17 cellular contexts compared by ENCODE assay signal in the genomic region with DNA sequence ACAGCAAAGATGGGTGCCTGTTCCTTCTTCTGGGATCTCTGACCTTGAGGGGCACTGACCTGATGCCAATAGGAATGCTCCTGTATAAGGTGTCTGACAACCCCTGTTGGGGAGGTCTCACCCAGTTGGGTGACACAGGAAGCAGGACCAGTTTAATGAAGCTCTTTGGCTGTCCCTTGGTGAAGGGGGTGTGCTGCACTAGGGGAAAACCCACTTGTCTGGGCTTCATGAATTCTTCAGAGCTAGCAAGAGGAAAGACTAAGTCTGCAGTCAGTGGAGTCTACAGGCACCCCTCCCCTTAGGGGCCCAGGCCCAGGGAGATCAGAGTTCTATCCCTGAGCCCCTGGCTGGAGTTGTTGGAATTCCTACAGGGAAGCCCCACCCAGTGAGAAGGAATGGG.
DNase-seq lines count a peak whose midpoint lies in the region; ATAC-seq and TF ChIP-seq lines count a peak whose summit lies in the region.
"Had no signal": no experiment of that assay in that cellular context is flagged by ENCODE, and none has a peak within 500 bp of the region (broad histone marks: within the 10 kb centered on the region; RNA-seq: fewer than 3 reads in every experiment).

No MANE protein-coding gene starts in this region.

- peak; percentile 55 for ATAC-seq in effector memory CD8-positive, alpha-beta T cell (replicated peaks)
- ATAC-seq in omental fat pad (ENCODE audit: low FRiP score) (peak; percentile 19), HG02571 (IDR thresholded peaks at IDR 0.05; ENCODE audit: unreplicated experiment) (no peak), natural killer cell (no peak)
- ATAC-seq: CD8-positive, alpha-beta T cell; GM12878 had no signal

- H3K4me1 Mint-ChIP-seq in effector memory CD8-positive, alpha-beta T cell (ENCODE audit: low read depth in 2 of 2): peaks cover 0 to 6% of the 10 kb centered on the region in 2 donors
- H3K4me1 Mint-ChIP-seq in natural killer cell: no peaks in the 10 kb centered on the region
- H3K4me1 Mint-ChIP-seq: B cell had no signal

- intact Hi-C loops in natural killer cell (cut with micrococcal nuclease): no loop called here

- H3K4me3 Mint-ChIP-seq in effector memory CD8-positive, alpha-beta T cell: no peak overlapping the region
- H3K4me3 Mint-ChIP-seq in natural killer cell: no peak overlapping the region
- H3K4me3 Mint-ChIP-seq: B cell; CD4-positive, alpha-beta T cell; CD8-positive, alpha-beta T cell had no signal

- TF ChIP-seq CTCF in omental fat pad (IDR thresholded peaks at IDR 0.05): no peak
- no peak for TF ChIP-seq CTCF in natural killer cell (IDR thresholded peaks at IDR 0.05)

- DNase-seq in effector memory CD8-positive, alpha-beta T cell: no peak
- DNase-seq in omental fat pad (ENCODE audit: low spot score) (no peak), ACHN (no peak), natural killer cell (no peak)
- DNase-seq: 8988T; AML-193; CD4-positive, alpha-beta T cell; CD8-positive, alpha-beta T cell; COR-L47; DMS 273 treated with DMSO at 0.1 percent for 48 hours; DMS153; DMS79; EL; GDM1 had no signal

- no peaks in the 10 kb centered on the region for H3K36me3 Mint-ChIP-seq in effector memory CD8-positive, alpha-beta T cell (ENCODE audit: insufficient read depth)
- peaks cover 15% of the 10 kb centered on the region for H3K36me3 Mint-ChIP-seq in natural killer cell
- H3K36me3 Mint-ChIP-seq: CD8-positive, alpha-beta T cell had no signal

- H3K9me3 Mint-ChIP-seq in effector memory CD8-positive, alpha-beta T cell: peaks cover 10 to 28% of the 10 kb centered on the region in 2 donors
- peaks cover 19 to 26% of the 10 kb centered on the region in 2 donors for H3K9me3 Mint-ChIP-seq in natural killer cell

- in situ Hi-C loops in ACHN (cut with HindIII; ENCODE audit: low pct_ligation_motif_present, low pct_unique_long_range_greater_than_20kb, low sequenced_read_pairs): no loop called here

- H3K27ac Mint-ChIP-seq in effector memory CD8-positive, alpha-beta T cell: no peak overlapping the region
- no peak overlapping the region for H3K27ac Mint-ChIP-seq in natural killer cell
- H3K27ac Mint-ChIP-seq: B cell; CD4-positive, alpha-beta T cell; CD8-positive, alpha-beta T cell had no signal

- H3K27me3 Mint-ChIP-seq in effector memory CD8-positive, alpha-beta T cell: no peaks in the 10 kb centered on the region
- H3K27me3 Mint-ChIP-seq in natural killer cell (ENCODE audit: low read depth in 2 of 2): no peaks in the 10 kb centered on the region
- H3K27me3 Mint-ChIP-seq: B cell; CD4-positive, alpha-beta T cell had no signal

Comparison
In these comparisons a context has a peak if more than half of its experiments do, and no peak if none do; other contexts are left out.
1. ATAC-seq: peak in effector memory CD8-positive, alpha-beta T cell (single experiment) and omental fat pad (single experiment); none in HG02571 (single experiment) and natural killer cell (0 of 3).